ENCODE assay signal across 16 cellular contexts in genomic region chr22:30315962-30316576, GRCh38. TPM values are rescaled to one million over a fixed set of nuclear protein-coding genes. Genes with fewer than 3 reads are reported as not detected.
DNase-seq lines count a peak whose midpoint lies in the region; ATAC-seq and TF ChIP-seq lines count a peak whose summit lies in the region.
"Had no signal": no experiment of that assay in that cellular context is flagged by ENCODE, and none has a peak within 500 bp of the region (broad histone marks: within the 10 kb centered on the region; RNA-seq: fewer than 3 reads in every experiment).

No MANE protein-coding gene starts in this region.

- no peak for DNase-seq in activated naive CD4-positive, alpha-beta T cell treated with anti-CD3 and anti-CD28 coated beads, Interleukin-2, amount 50 U/mL, for 16 hours
- DNase-seq in activated naive CD4-positive, alpha-beta T cell treated with anti-CD3 and anti-CD28 coated beads, Interleukin-2, amount 50 U/mL, for 72 hours (ENCODE audit: low spot score in 2 of 2): no peak
- DNase-seq in memory B cell (ENCODE audit: low spot score in 2 of 2): no peak
- DNase-seq in type B pancreatic cell (ENCODE audit: extremely low spot score, unreplicated experiment): no peak
- no peak for DNase-seq in NCI-H2171 treated with DMSO at 0.1 percent for 48 hours (lab: John Stamatoyannopoulos, UW)
- no peak for DNase-seq in NCI-H1417 treated with DMSO at 0.1 percent for 48 hours (lab: John Stamatoyannopoulos, UW)
- no peak for DNase-seq in DMS 273 treated with DMSO at 0.1 percent for 48 hours (lab: John Stamatoyannopoulos, UW)
- DNase-seq: cortex of kidney, heart right ventricle, islet precursor cell, KBM-7, midbrain, NCI-H1105, ovary had no signal

- no peaks in the 10 kb centered on the region for H3K9me3 Mint-ChIP-seq in activated naive CD4-positive, alpha-beta T cell treated with anti-CD3 and anti-CD28 coated beads, Interleukin-2, amount 50 U/mL, for 24 hours
- H3K9me3 Mint-ChIP-seq in activated naive CD4-positive, alpha-beta T cell treated with anti-CD3 and anti-CD28 coated beads, Interleukin-2, amount 50 U/mL, for 72 hours: peaks cover 0 to 7% of the 10 kb centered on the region in 2 donors
- H3K9me3 Mint-ChIP-seq in memory B cell (no peaks in the 10 kb centered on the region), type B pancreatic cell (peaks cover 5% of the 10 kb centered on the region)

- H3K36me3 Mint-ChIP-seq in activated naive CD4-positive, alpha-beta T cell treated with anti-CD3 and anti-CD28 coated beads, Interleukin-2, amount 50 U/mL, for 24 hours: peaks cover 12% of the 10 kb centered on the region
- peaks cover 0 to 35% of the 10 kb centered on the region in 2 donors for H3K36me3 Mint-ChIP-seq in activated naive CD4-positive, alpha-beta T cell treated with anti-CD3 and anti-CD28 coated beads, Interleukin-2, amount 50 U/mL, for 72 hours
- peaks cover 17% of the 10 kb centered on the region for H3K36me3 Mint-ChIP-seq in memory B cell
- H3K36me3 Mint-ChIP-seq in type B pancreatic cell: peaks cover 16% of the 10 kb centered on the region

- H3K4me1 Mint-ChIP-seq in activated naive CD4-positive, alpha-beta T cell treated with anti-CD3 and anti-CD28 coated beads, Interleukin-2, amount 50 U/mL, for 24 hours: peaks cover 98% of the 10 kb centered on the region
- H3K4me1 Mint-ChIP-seq in memory B cell (peaks cover 63% of the 10 kb centered on the region), type B pancreatic cell (ENCODE audit: unreplicated experiment) (peaks cover 28% of the 10 kb centered on the region)

- TF ChIP-seq CTCF in type B pancreatic cell (conservative IDR thresholded peaks at IDR 0.05): no peak

- H3K27ac Mint-ChIP-seq in activated naive CD4-positive, alpha-beta T cell treated with anti-CD3 and anti-CD28 coated beads, Interleukin-2, amount 50 U/mL, for 24 hours: peak overlapping the region; percentile 98
- H3K27ac Mint-ChIP-seq in activated naive CD4-positive, alpha-beta T cell treated with anti-CD3 and anti-CD28 coated beads, Interleukin-2, amount 50 U/mL, for 72 hours: peak overlapping the region; percentile 75 to 95
- H3K27ac Mint-ChIP-seq in memory B cell (peak overlapping the region; percentile 72), type B pancreatic cell (peak overlapping the region; percentile 29)

- H3K4me3 Mint-ChIP-seq in activated naive CD4-positive, alpha-beta T cell treated with anti-CD3 and anti-CD28 coated beads, Interleukin-2, amount 50 U/mL, for 24 hours: no peak overlapping the region
- no peak overlapping the region for H3K4me3 Mint-ChIP-seq in memory B cell
- H3K4me3 Mint-ChIP-seq in type B pancreatic cell: no peak overlapping the region

- ATAC-seq in activated naive CD4-positive, alpha-beta T cell treated with anti-CD3 and anti-CD28 coated beads, Interleukin-2, amount 50 U/mL, for 72 hours: no peak
- no peak for ATAC-seq in memory B cell (ENCODE audit: low read depth)
- ATAC-seq: esophagus mucosa, heart right ventricle had no signal

- H3K27me3 Mint-ChIP-seq in activated naive CD4-positive, alpha-beta T cell treated with anti-CD3 and anti-CD28 coated beads, Interleukin-2, amount 50 U/mL, for 24 hours: no peaks in the 10 kb centered on the region
- H3K27me3 Mint-ChIP-seq in memory B cell (no peaks in the 10 kb centered on the region), type B pancreatic cell (no peaks in the 10 kb centered on the region)

RNA-seq across cellular contexts. Expression of gene TBC1D10A, which starts 10.7 kb away (rescaled TPM):
- 10 to 100 TPM; 27.2 to 36.9 TPM for total RNA-seq in activated naive CD4-positive, alpha-beta T cell treated with anti-CD3 and anti-CD28 coated beads, Interleukin-2, amount 50 U/mL, for 72 hours
- 15.3 and 21.5 TPM in 2 replicates for total RNA-seq in type B pancreatic cell (ENCODE audit: low replicate concordance)

RNA-seq across cellular contexts. Expression of gene CASTOR1, which starts 26.8 kb away (rescaled TPM):
- 1 to 10 TPM; 6.3 to 7.5 TPM for total RNA-seq in activated naive CD4-positive, alpha-beta T cell treated with anti-CD3 and anti-CD28 coated beads, Interleukin-2, amount 50 U/mL, for 72 hours
- 11.4 TPM in 2 replicates for total RNA-seq in type B pancreatic cell (ENCODE audit: low replicate concordance)

RNA-seq across cellular contexts. Expression of gene SF3A1, which starts 40.6 kb away (rescaled TPM):
- 100 to 1,000 TPM; 229 to 281 TPM for total RNA-seq in activated naive CD4-positive, alpha-beta T cell treated with anti-CD3 and anti-CD28 coated beads, Interleukin-2, amount 50 U/mL, for 72 hours
- 160 and 190 TPM in 2 replicates for total RNA-seq in type B pancreatic cell (ENCODE audit: low replicate concordance)

RNA-seq across cellular contexts. Expression of gene CCDC157, which starts 40.7 kb away (rescaled TPM):
- total RNA-seq in activated naive CD4-positive, alpha-beta T cell treated with anti-CD3 and anti-CD28 coated beads, Interleukin-2, amount 50 U/mL, for 72 hours: 1 to 10 TPM in 1 of 2 donors, not detected in 1; 2.9 TPM
- 6.9 and 9.4 TPM in 2 replicates for total RNA-seq in type B pancreatic cell (ENCODE audit: low replicate concordance)

RNA-seq across cellular contexts. Expression of gene OSM, which starts 49.4 kb away (rescaled TPM):
- 10 to 100 TPM; 16.1 to 40.4 TPM for total RNA-seq in activated naive CD4-positive, alpha-beta T cell treated with anti-CD3 and anti-CD28 coated beads, Interleukin-2, amount 50 U/mL, for 72 hours
- total RNA-seq in type B pancreatic cell (ENCODE audit: low replicate concordance): not detected in 2 replicates

Comparison
In these comparisons a context has a peak if more than half of its experiments do, and no peak if none do; other contexts are left out.
1. H3K27ac Mint-ChIP-seq: peak in every context shown above with its lines; median percentile 98 in activated naive CD4-positive, alpha-beta T cell treated with anti-CD3 and anti-CD28 coated beads, Interleukin-2, amount 50 U/mL, for 24 hours; 85 in activated naive CD4-positive, alpha-beta T cell treated with anti-CD3 and anti-CD28 coated beads, Interleukin-2, amount 50 U/mL, for 72 hours; 72 in memory B cell; 29 in type B pancreatic cell.